Comparison of ENCODE assay signal across 1 cellular context in the genomic region with DNA sequence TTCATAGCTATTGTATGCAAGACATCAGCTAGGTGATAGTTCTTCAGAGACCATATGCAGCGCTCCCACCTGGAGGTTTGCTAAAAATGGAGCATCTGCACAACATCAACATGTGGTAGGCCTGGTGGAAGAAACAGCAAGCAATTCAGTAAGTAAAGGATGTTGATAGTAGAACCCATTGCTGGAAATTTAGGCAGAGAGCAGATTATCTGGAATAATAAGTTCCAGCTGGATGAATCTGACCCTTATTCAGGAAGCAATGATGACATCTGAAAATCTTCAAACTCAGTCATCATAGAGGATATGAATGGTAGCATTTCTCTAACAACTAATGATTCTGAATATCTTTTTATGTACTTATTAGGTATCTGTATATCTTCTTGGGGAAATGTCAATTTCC.
TF ChIP-seq lines count a peak whose summit lies in the region.

No MANE protein-coding gene starts in this region.

TF ChIP-seq in SK-N-SH treated with all-trans-retinoic acid at 6 μM for 48 hours, 23 proteins besides CTCF, POLR2A, EP300 and RAD21:
- TF ChIP-seq ISL1 (CRISPR knock-in tag; IDR thresholded peaks at IDR 0.05) (no peak), PPARA (CRISPR knock-in tag; IDR thresholded peaks at IDR 0.05; ENCODE audit: borderline replicate concordance) (no peak), TCF4 (CRISPR knock-in tag; IDR thresholded peaks at IDR 0.05; ENCODE audit: borderline replicate concordance) (peak; percentile 84)
